In the genomic region with DNA sequence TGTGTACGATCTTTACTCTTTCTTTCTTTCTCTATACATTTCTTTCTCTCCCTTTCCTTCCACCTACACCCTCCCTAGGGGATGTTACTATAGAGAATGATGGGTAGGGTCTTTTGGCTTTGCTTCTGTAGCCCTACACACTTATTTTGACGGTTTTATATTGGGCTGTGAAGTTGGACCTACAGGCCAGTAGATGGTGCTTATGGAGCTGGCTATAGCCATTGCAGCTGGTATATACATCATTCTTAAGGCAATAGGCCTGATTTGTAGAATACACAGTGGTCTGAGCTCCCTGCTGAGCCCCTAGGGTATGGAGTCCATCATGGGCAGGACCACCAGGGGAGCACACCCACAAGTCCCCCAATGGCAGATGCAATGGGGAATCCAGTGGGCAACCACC, we compare ENCODE assay signal across 18 cellular contexts.
"Had no signal": no experiment of that assay in that cellular context is flagged by ENCODE, and none has a peak within 500 bp of the region (broad histone marks: within the 10 kb centered on the region; RNA-seq: fewer than 3 reads in every experiment).

No MANE protein-coding gene starts in this region.

- H3K36me3 ChIP-seq: heart right ventricle, right lobe of liver, suprapubic skin, thyroid gland had no signal

- ATAC-seq: heart right ventricle; left ventricle myocardium superior; psoas muscle; right lobe of liver; stimulated activated effector memory CD8-positive, alpha-beta T cell treated with anti-CD3 and anti-CD28 coated beads, Interleukin-12 subunit alpha, Interleukin-12 subunit beta, amount 100 ng/mL, for 72 hours; stimulated activated naive CD8-positive, alpha-beta T cell treated with anti-CD3 and anti-CD28 coated beads, Interleukin-15, Interleukin-2, amounts not matched to agents 100 U/mL and 50 U/mL, for 24 hours had no signal

- H3K27ac ChIP-seq: heart right ventricle, psoas muscle, right lobe of liver, suprapubic skin, thyroid gland had no signal

- H3K27me3 ChIP-seq: heart right ventricle, right lobe of liver, suprapubic skin, thyroid gland had no signal

- H3K4me1 ChIP-seq: heart right ventricle, psoas muscle, right lobe of liver, suprapubic skin, thyroid gland had no signal

- H3K9me3 ChIP-seq: right lobe of liver, suprapubic skin, thyroid gland had no signal

- DNase-seq: dermis blood vessel endothelial cell; erythroblast; heart right ventricle; hypothalamus; islet precursor cell; left ventricle myocardium superior; mesenchymal stem cell; naive B cell; psoas muscle; retina; right lobe of liver; stimulated activated CD4-positive, alpha-beta T cell treated with anti-CD3 and anti-CD28 coated beads, Interleukin-4, amount 100 ng/mL, for 1 hour; stimulated activated CD8-positive, alpha-beta memory T cell treated with anti-CD3 and anti-CD28 coated beads, Interleukin-4, amount 100 ng/mL, for 48 hours; stimulated activated naive CD8-positive, alpha-beta T cell treated with anti-CD3 and anti-CD28 coated beads, Interleukin-15, Interleukin-2, amounts not matched to agents 100 U/mL and 50 U/mL, for 24 hours; thyroid gland had no signal

- H3K4me3 ChIP-seq: heart right ventricle, lung, psoas muscle, right lobe of liver, suprapubic skin, thyroid gland had no signal
